ENCODE assay signal across 18 cellular contexts in genomic region chr11:44285756-44286155, GRCh38. TPM values are rescaled to one million over a fixed set of nuclear protein-coding genes. Genes with fewer than 3 reads are reported as not detected.
DNase-seq lines count a peak whose midpoint lies in the region; ATAC-seq, FAIRE-seq and TF ChIP-seq lines count a peak whose summit lies in the region.
"Had no signal": no experiment of that assay in that cellular context is flagged by ENCODE, and none has a peak within 500 bp of the region (broad histone marks: within the 10 kb centered on the region; RNA-seq: fewer than 3 reads in every experiment).

No MANE protein-coding gene starts in this region.

- H3K9me3 ChIP-seq in NT2/D1 (ENCODE audit: insufficient read depth, low read length) (peaks cover 8% of the 10 kb centered on the region; the same call in 1 of the 2 replicates), GM12878 (replicated peaks; ENCODE audit: control insufficient read depth, insufficient read depth, low read length) (no peaks in the 10 kb centered on the region), left lung (no peaks in the 10 kb centered on the region)
- H3K9me3 ChIP-seq: BLaER1 had no signal

- DNase-seq in NT2/D1 (ENCODE audit: low read depth, low spot score), result peak; percentile 33
- no peak for DNase-seq in GM12878 (ENCODE audit: low read depth, low spot score)
- no peak for DNase-seq in omental fat pad (ENCODE audit: low spot score)
- no peak for DNase-seq in erythroblast (lab: John Stamatoyannopoulos, UW)
- no peak for DNase-seq in left lung
- no peak for DNase-seq in hippocampal formation (lab: John Stamatoyannopoulos, UW)
- DNase-seq: NCI-H187 treated with DMSO at 0.1 percent for 48 hours had no signal

- TF ChIP-seq RAD21 in GM12878 (IDR thresholded peaks at IDR 0.05; ENCODE audit: insufficient read depth, low read depth, low read length), result no peak

- TF ChIP-seq POLR2A in GM12878 (IDR thresholded peaks at IDR 0.05; ENCODE audit: low read depth, low read length) (no peak), erythroblast (IDR thresholded peaks at IDR 0.05; ENCODE audit: low read length) (no peak)

- H3K27me3 ChIP-seq in NT2/D1 (ENCODE audit: insufficient read depth, insufficient read length), result no peaks in the 10 kb centered on the region
- no peaks in the 10 kb centered on the region; a peak in 1 of 4 replicates for H3K27me3 ChIP-seq in GM12878 (replicated peaks in 1 of 2; ENCODE audit: control insufficient read depth in 2 of 2, insufficient read depth in 2 of 2, low read length in 1 of 2)
- no peaks in the 10 kb centered on the region for H3K27me3 ChIP-seq in left lung
- H3K27me3 ChIP-seq: BLaER1 had no signal

- no peak for FAIRE-seq in GM12878 (lab: Jason Lieb, UNC)
- FAIRE-seq: frontal cortex had no signal

- no peak overlapping the region for H3K27ac ChIP-seq in GM12878 (ENCODE audit: control insufficient read depth, insufficient read depth)
- H3K27ac ChIP-seq in left lung, result no peak overlapping the region
- H3K27ac ChIP-seq: BLaER1, parathyroid adenoma had no signal

- no peaks in the 10 kb centered on the region for H3K79me2 ChIP-seq in GM12878 (ENCODE audit: control insufficient read depth, insufficient read depth, low read length)
- H3K79me2 ChIP-seq: parathyroid adenoma had no signal

- no TSS peak for BruUV-seq in GM12878 (replicated peaks; lab: Mats Ljungman, UMichigan)

- H3K4me2 ChIP-seq in GM12878 (ENCODE audit: control insufficient read depth, insufficient read depth), result no peak overlapping the region
- H3K4me2 ChIP-seq: BLaER1 had no signal

- RAD21 ChIA-PET in GM12878 (lab: Charles Lee; ENCODE audit: unreplicated experiment), result interaction anchor here (0.6 to 1.7 kb wide), 9 partner anchors 14 to 626 kb away, joined by 3 to 10 read pairs (median 4); partner anchors contain the start of gene EXT2

- H3K9ac ChIP-seq in NT2/D1 (ENCODE audit: insufficient read length, low read depth), result peak overlapping the region; percentile 27
- no peak overlapping the region for H3K9ac ChIP-seq in GM12878 (ENCODE audit: control insufficient read depth, insufficient read depth, low read length)
- H3K9ac ChIP-seq: BLaER1, parathyroid adenoma had no signal

- intact Hi-C loops in GM12878 (cut with micrococcal nuclease; ENCODE audit: unreplicated experiment), result loop anchor here (1.0 to 10.0 kb wide), 6 partner anchors 175 to 629 kb away; no protein-coding TSS in a partner anchor
- intact Hi-C loops in left lung (cut with DNase I), result loop anchor here in 1 of 2 donors (5.0 kb wide), 1 partner anchor 252 kb away; no protein-coding TSS in a partner anchor

- SMC1A ChIA-PET in GM12878 (lab: Charles Lee; ENCODE audit: uncharacterized antibody, unreplicated experiment), result interaction anchor here (0.7 to 2.4 kb wide), 7 partner anchors 11 to 254 kb away, joined by 3 to 11 read pairs (median 4); no protein-coding TSS in a partner anchor

- peak; percentile 21 for ATAC-seq in GM18498 (IDR thresholded peaks at IDR 0.05; ENCODE audit: unreplicated experiment)
- ATAC-seq in GM12878, result peak; percentile 19; the same call in 2 of the 3 replicates
- peak; percentile 38 for ATAC-seq in omental fat pad (ENCODE audit: low FRiP score)
- ATAC-seq in left lung, result no peak
- no peak for ATAC-seq in HG02759 (IDR thresholded peaks at IDR 0.05; ENCODE audit: unreplicated experiment)

- TF ChIP-seq EP300 in GM12878 (IDR thresholded peaks at IDR 0.05; ENCODE audit: borderline replicate concordance in 1 of 2, control insufficient read depth in 1 of 2, low read depth in 2 of 2, low read length in 2 of 2), result no peak

- H3K4me1 ChIP-seq in NT2/D1 (ENCODE audit: insufficient read depth, insufficient read length) (peaks cover 17% of the 10 kb centered on the region), GM12878 (ENCODE audit: control insufficient read depth, insufficient read depth, low read length) (no peaks in the 10 kb centered on the region), left lung (no peaks in the 10 kb centered on the region)
- H3K4me1 ChIP-seq: parathyroid adenoma had no signal

- H3K36me3 ChIP-seq in NT2/D1 (ENCODE audit: insufficient read depth, insufficient read length, low read length) (no peaks in the 10 kb centered on the region), GM12878 (ENCODE audit: control insufficient read depth in 2 of 2, insufficient read depth in 2 of 2, low read length in 1 of 2) (no peaks in the 10 kb centered on the region), left lung (no peaks in the 10 kb centered on the region)
- H3K36me3 ChIP-seq: BLaER1 had no signal

- in situ Hi-C loops in GM12878 (cut with MboI), result loop anchor here (5.0 to 10.0 kb wide), 2 partner anchors 252 to 339 kb away; no protein-coding TSS in a partner anchor

- WGBS in GM12878 (ENCODE audit: insufficient coverage, insufficient replicate concordance, low lambda C conversion rate, missing lambda C conversion rate), result 0% methylated on average over 2 of the region's 2 CpGs

- no peaks in the 10 kb centered on the region for H4K20me1 ChIP-seq in GM12878 (ENCODE audit: control insufficient read depth, insufficient read depth)
- H4K20me1 ChIP-seq: BLaER1 had no signal

- H2AFZ ChIP-seq in GM12878 (ENCODE audit: control insufficient read depth, low read depth, low read length), result no peak overlapping the region
- H2AFZ ChIP-seq: parathyroid adenoma had no signal

- no peak overlapping the region for H3K4me3 ChIP-seq in NT2/D1 (ENCODE audit: insufficient read length, low read depth)
- no peak overlapping the region for H3K4me3 ChIP-seq in GM12878
- H3K4me3 ChIP-seq in left lung, result no peak overlapping the region
- H3K4me3 ChIP-seq: BLaER1 had no signal

- CTCF ChIA-PET in GM12878 (lab: Yijun Ruan, JAX), result interaction anchor here (0.6 to 3.4 kb wide), 18 partner anchors 10 to 331 kb away, joined by 3 to 19 read pairs (median 4); partner anchors contain the start of gene EXT2

- no peak for TF ChIP-seq CTCF in GM12878 (IDR thresholded peaks at IDR 0.05 in 2 of 3, conservative IDR thresholded peaks at IDR 0.05 in 1 of 3; ENCODE audit: control insufficient read depth in 2 of 3, extremely low read depth in 1 of 3, insufficient read depth in 1 of 3, low read depth in 3 of 3, low read length in 3 of 3)
- TF ChIP-seq CTCF in omental fat pad (IDR thresholded peaks at IDR 0.05), result no peak
- TF ChIP-seq CTCF in left lung (IDR thresholded peaks at IDR 0.05), result no peak

- POLR2A ChIA-PET in GM12878 (lab: Charles Lee), result interaction anchor here (0.6 to 0.7 kb wide), 2 partner anchors 34 to 88 kb away, joined by 3 to 4 read pairs; no protein-coding TSS in a partner anchor

TF ChIP-seq in GM12878, 131 proteins besides CTCF, POLR2A, EP300 and RAD21 (continues in another document):
- TF ChIP-seq IKZF1 (conservative IDR thresholded peaks at IDR 0.05) (no peak), BCL11A (IDR thresholded peaks at IDR 0.05; ENCODE audit: low read depth, low read length) (no peak), HDAC2 (IDR thresholded peaks at IDR 0.05) (no peak), SUZ12 (IDR thresholded peaks at IDR 0.05; ENCODE audit: unreplicated experiment) (no peak), STAT1 (conservative IDR thresholded peaks at IDR 0.05) (no peak), POLR2AphosphoS5 (IDR thresholded peaks at IDR 0.05; ENCODE audit: low read length) (no peak), SP1 (IDR thresholded peaks at IDR 0.05; ENCODE audit: low read depth, low read length) (no peak), REST (IDR thresholded peaks at IDR 0.05; ENCODE audit: low read depth, low read length) (no peak)

RNA-seq across cellular contexts. Expression of gene ALX4, which starts 24.2 kb away (rescaled TPM):
- total RNA-seq in GM12878 (2013; cell fraction: nucleolus; rRNA removed), result not detected in 2 replicates
- total RNA-seq in GM12878 (2014; rRNA removed) (not detected in 2 replicates), GM12878 (2014; rRNA removed; fragmentation: Illumina TruSeq; extraction: Trizol) (not detected in 2 replicates), GM12878 (2021) (not detected in 2 replicates), omental fat pad (under 1 TPM in 3 of 4 donors, not detected in 1; 0.09 to 0.32 (median 0.13) TPM), left lung (not detected)
- not detected for polyA plus RNA-seq in GM12878 (2011; ENCODE audit: low read depth)
- polyA plus RNA-seq in GM12878 (2011; rRNA removed) (not detected in 2 replicates), GM12878 (2014; fragmentation: Illumina TruSeq; extraction: Trizol) (not detected in 2 replicates), GM12878 (2014; fragmentation: Nextera tagmentation; extraction: Ambion mirVana) (not detected), GM12878 (2014; rRNA removed) (not detected in 2 replicates), GM12878 (2016; fragmentation: Nextera tagmentation; extraction: Ambion mirVana) (not detected)
- polyA plus RNA-seq in GM12878 (2011; cell fraction: cytosol; rRNA removed), result not detected in 2 replicates
- polyA plus RNA-seq in GM12878 (2011; cell fraction: nucleus; rRNA removed), result not detected in 2 replicates
- 0.01 TPM in 1 of 2 replicates, not detected in the other for polyA plus RNA-seq in GM12878 (2012)
- not detected in 2 replicates for polyA minus RNA-seq in GM12878 (2011; rRNA and poly(A)+ RNA removed)
- not detected in 2 replicates for polyA minus RNA-seq in GM12878 (2011; cell fraction: cytosol; rRNA and poly(A)+ RNA removed)
- polyA minus RNA-seq in GM12878 (2011; cell fraction: nucleus; rRNA and poly(A)+ RNA removed), result not detected in 2 replicates
- total RNA-seq: activated naive CD8-positive, alpha-beta T cell treated with anti-CD3 and anti-CD28 coated beads for 36 hours; MCF 10A; natural killer cell treated with Interleukin-12 subunit alpha and Interleukin-12 subunit beta and Interleukin-15 and Interleukin-18, amount 100 ng/mL, for 72 hours; right cardiac atrium; ureter had no signal
- polyA plus RNA-seq: AG04450 had no signal

Comparison
In these comparisons a context has a peak if more than half of its experiments do, and no peak if none do; other contexts are left out.
1. ATAC-seq: peak in GM18498 (single experiment), GM12878 (single experiment) and omental fat pad (single experiment); none in left lung (single experiment) and HG02759 (single experiment).